In the genomic region with DNA sequence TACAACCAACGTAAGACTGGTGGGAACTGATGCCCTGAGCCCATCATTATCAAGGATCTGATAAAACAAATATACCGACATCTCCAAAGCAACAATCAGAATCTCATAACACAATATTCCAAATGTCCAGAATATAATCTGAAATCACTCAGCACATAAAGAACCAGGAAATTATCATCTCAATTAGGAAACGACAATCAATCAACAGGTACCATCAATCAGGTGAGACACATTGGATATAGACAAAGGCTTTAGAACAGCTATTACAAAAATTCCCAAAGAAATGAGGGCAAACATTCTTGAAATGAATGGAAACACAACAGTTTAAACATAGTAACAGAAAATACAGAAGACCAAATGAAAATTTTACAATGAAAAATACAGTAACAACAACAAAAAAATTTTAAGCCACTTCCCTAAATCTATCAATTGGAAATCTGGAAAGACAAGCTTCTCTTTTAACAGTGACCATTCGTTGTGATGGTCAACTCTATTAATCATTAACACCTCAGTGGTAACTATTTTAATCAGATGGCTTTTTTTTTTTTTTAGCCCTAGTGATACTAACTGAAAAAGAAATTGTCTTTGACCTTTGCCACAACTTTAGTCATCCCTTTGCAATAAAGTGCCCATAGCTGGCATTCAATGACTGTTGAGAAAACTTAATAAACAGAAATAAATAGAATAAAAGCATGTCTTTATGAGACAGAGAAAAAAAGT, we compare ENCODE assay signal across 19 cellular contexts.
A peak's percentile ranks its signal among the peaks of the same experiment; 100 is the strongest.
DNase-seq lines count a peak whose midpoint lies in the region; ATAC-seq, FAIRE-seq and TF ChIP-seq lines count a peak whose summit lies in the region.
"Had no signal": no experiment of that assay in that cellular context is flagged by ENCODE, and none has a peak within 500 bp of the region (broad histone marks: within the 10 kb centered on the region; RNA-seq: fewer than 3 reads in every experiment).

No MANE protein-coding gene starts in this region.

- H3K9me3 Mint-ChIP-seq in Caco-2 (ENCODE audit: unreplicated experiment) (no peaks in the 10 kb centered on the region), HFFc6 (no peaks in the 10 kb centered on the region), neural progenitor cell (no peaks in the 10 kb centered on the region)
- H3K9me3 Mint-ChIP-seq: CD14-positive monocyte had no signal

- H3K9me3 ChIP-seq in Caco-2, result no peaks in the 10 kb centered on the region
- H3K9me3 ChIP-seq in K562 (replicated peaks; ENCODE audit: control insufficient read depth, insufficient read depth, low read depth, low read length), result no peaks in the 10 kb centered on the region
- H3K9me3 ChIP-seq in neural progenitor cell (ENCODE audit: low read depth), result no peaks in the 10 kb centered on the region
- H3K9me3 ChIP-seq in HAP-1, result no peaks in the 10 kb centered on the region
- H3K9me3 ChIP-seq in gastrocnemius medialis, result no peaks in the 10 kb centered on the region

- H3K4me3 ChIP-seq in Caco-2 (ENCODE audit: low read depth, low read length), result no peak overlapping the region
- H3K4me3 ChIP-seq in K562, result no peak overlapping the region
- no peak overlapping the region for H3K4me3 ChIP-seq in neural progenitor cell
- no peak overlapping the region for H3K4me3 ChIP-seq in HAP-1
- no peak overlapping the region for H3K4me3 ChIP-seq in gastrocnemius medialis

- no peak for FAIRE-seq in K562 (lab: Jason Lieb, UNC)
- FAIRE-seq: A204.1 had no signal

- H3K79me2 ChIP-seq in K562 (ENCODE audit: control insufficient read depth, insufficient read depth, low read length) (peaks cover 77% of the 10 kb centered on the region), neural progenitor cell (ENCODE audit: low read depth) (peaks cover 98% of the 10 kb centered on the region)

- TF ChIP-seq CTCF in Caco-2 (IDR thresholded peaks at IDR 0.05; ENCODE audit: insufficient read depth in 1 of 2, low read depth in 1 of 2, low read length in 1 of 2, severe bottlenecking in 1 of 2, unreplicated experiment in 1 of 2), result no peak
- no peak for TF ChIP-seq CTCF in HFFc6 (IDR thresholded peaks at IDR 0.05)
- TF ChIP-seq CTCF in K562 (IDR thresholded peaks at IDR 0.05 in 2 of 3, conservative IDR thresholded peaks at IDR 0.05 in 1 of 3; ENCODE audit: insufficient read depth in 2 of 3, low read depth in 1 of 3, low read length in 3 of 3), result no peak
- TF ChIP-seq CTCF in neural progenitor cell (IDR thresholded peaks at IDR 0.05), result no peak
- no peak for TF ChIP-seq CTCF in gastrocnemius medialis (IDR thresholded peaks at IDR 0.05 in 4 of 5, conservative IDR thresholded peaks at IDR 0.05 in 1 of 5)
- TF ChIP-seq CTCF in GM10248 (IDR thresholded peaks at IDR 0.05; ENCODE audit: control extremely low read depth, extremely low read depth, low read depth, missing control alignments), result no peak

- no peak overlapping the region for H3K27ac ChIP-seq in K562 (ENCODE audit: extremely low read depth, low read depth, low read length)
- H3K27ac ChIP-seq in neural progenitor cell, result peak overlapping the region; percentile 35
- no peak overlapping the region for H3K27ac ChIP-seq in gastrocnemius medialis

- WGBS in K562 (ENCODE audit: insufficient coverage, low coverage, missing lambda C conversion rate), result 47% methylated on average over 4 of the region's 4 CpGs

- in situ Hi-C loops in K562 (cut with MboI), result no loop called here
- in situ Hi-C loops in HAP-1 (cut with MboI; ENCODE audit: low sequenced_read_pairs), result no loop called here
- in situ Hi-C loops in gastrocnemius medialis (cut with MboI; ENCODE audit: low sequenced_read_pairs in 4 of 4), result loop anchor here in 1 of 4 donors (25.0 kb wide), 1 partner anchor 91 kb away; the partner anchor contains the start of gene CHCT1

- no peak for TF ChIP-seq EP300 in K562 (IDR thresholded peaks at IDR 0.05; ENCODE audit: low read length)

- H4K20me1 ChIP-seq in K562 (replicated peaks; ENCODE audit: control insufficient read depth, insufficient read depth, low read length) (peaks cover 7% of the 10 kb centered on the region; the same call in 1 of the 2 replicates), neural progenitor cell (ENCODE audit: low read depth) (peaks cover 23% of the 10 kb centered on the region)

- TF ChIP-seq RAD21 in K562 (CRISPR knock-in tag; conservative IDR thresholded peaks at IDR 0.05 in 1 of 2, IDR thresholded peaks at IDR 0.05 in 1 of 2), result no peak

- intact Hi-C loops in Caco-2 (cut with micrococcal nuclease; ENCODE audit: unreplicated experiment) (loop anchor here (10.0 kb wide), 1 partner anchor 73 kb away; the partner anchor contains the start of gene USP32), K562 (cut with micrococcal nuclease) (no loop called here), gastrocnemius medialis (cut with DNase I; ENCODE audit: low total_unique reads) (no loop called here)

- no peak for ATAC-seq in K562
- no peak for ATAC-seq in gastrocnemius medialis

- DNase-seq in Caco-2 (no peak), HFFc6 (no peak), K562 (ENCODE audit: extremely low read depth in 1 of 4, low spot score in 3 of 4) (no peak), neural progenitor cell (ENCODE audit: low spot score) (no peak), HAP-1 (ENCODE audit: low spot score in 2 of 2) (no peak), gastrocnemius medialis (no peak), NCI-H2081 treated with DMSO at 0.1 percent for 48 hours (lab: John Stamatoyannopoulos, UW) (no peak), GM10248 (ENCODE audit: extremely low spot score) (no peak)
- DNase-seq: COR-L47, DMS79, H7, MM.1S, NCI-H1105, NCI-H187, NCI-H2171, NCI-H510A, SIG-M5 had no signal

- peaks cover 23% of the 10 kb centered on the region for H3K4me1 ChIP-seq in Caco-2
- H3K4me1 ChIP-seq in K562 (replicated peaks in 1 of 2; ENCODE audit: control insufficient read depth in 2 of 2, insufficient read depth in 2 of 2, low read length in 2 of 2), result no peaks in the 10 kb centered on the region
- H3K4me1 ChIP-seq in neural progenitor cell, result peaks cover 3% of the 10 kb centered on the region
- H3K4me1 ChIP-seq in HAP-1, result peaks cover 16% of the 10 kb centered on the region
- peaks cover 19 to 28% of the 10 kb centered on the region in 2 donors for H3K4me1 ChIP-seq in gastrocnemius medialis

- H3K27ac Mint-ChIP-seq in Caco-2 (ENCODE audit: unreplicated experiment) (peak overlapping the region; percentile 16), HFFc6 (peak overlapping the region; percentile 33; the same call in 1 of the 2 replicates), neural progenitor cell (no peak overlapping the region)

- H3K36me3 ChIP-seq in Caco-2 (ENCODE audit: control insufficient read depth, insufficient read depth, low read length) (no peaks in the 10 kb centered on the region), K562 (ENCODE audit: control insufficient read depth, insufficient read depth, low read length) (no peaks in the 10 kb centered on the region), neural progenitor cell (no peaks in the 10 kb centered on the region), HAP-1 (replicated peaks) (no peaks in the 10 kb centered on the region), gastrocnemius medialis (no peaks in the 10 kb centered on the region)

- CTCF ChIA-PET in Caco-2 (lab: Charles Lee), result interaction anchor here (0.9 kb wide), 1 partner anchor 90 kb away, joined by 4 read pairs; no protein-coding TSS in a partner anchor
- CTCF ChIA-PET in K562 (lab: Yijun Ruan, JAX; ENCODE audit: low intra/inter-chr PET ratio), result no interaction called here
- CTCF ChIA-PET in GM10248 (lab: Yijun Ruan, JAX), result interaction anchor here (0.7 kb wide), 1 partner anchor 31 kb away, joined by 3 read pairs; no protein-coding TSS in a partner anchor

- H3K4me1 Mint-ChIP-seq in Caco-2 (ENCODE audit: low read depth, unreplicated experiment) (peaks cover 8% of the 10 kb centered on the region), HFFc6 (ENCODE audit: low read depth) (peaks cover 11% of the 10 kb centered on the region), neural progenitor cell (peaks cover 3% of the 10 kb centered on the region)

- H3K9ac ChIP-seq in K562 (ENCODE audit: insufficient read depth in 1 of 2, low read depth in 2 of 2, low read length in 2 of 2), result no peak overlapping the region
- H3K9ac ChIP-seq in neural progenitor cell, result no peak overlapping the region

- H2AFZ ChIP-seq in K562 (ENCODE audit: low read depth, low read length) (no peak overlapping the region), neural progenitor cell (replicated peaks) (no peak overlapping the region)

- no peaks in the 10 kb centered on the region for H3K9me1 ChIP-seq in K562 (ENCODE audit: control insufficient read depth, insufficient read depth, low read length)

- POLR2A ChIA-PET in Caco-2 (lab: Charles Lee), result interaction anchor here (0.7 kb wide), 1 partner anchor 1620 kb away, joined by 7 read pairs; no protein-coding TSS in a partner anchor
- POLR2A ChIA-PET in K562 (lab: Yijun Ruan, JAX), result interaction anchor here (0.8 to 1.0 kb wide), 2 partner anchors 11 to 117 kb away, joined by 4 to 6 read pairs; no protein-coding TSS in a partner anchor
- POLR2A ChIA-PET in GM10248 (lab: Yijun Ruan, JAX), result no interaction called here

- no peak for TF ChIP-seq POLR2A in K562 (conservative IDR thresholded peaks at IDR 0.05)
- TF ChIP-seq POLR2A in gastrocnemius medialis (IDR thresholded peaks at IDR 0.05), result no peak

- H3K4me3 Mint-ChIP-seq in Caco-2 (ENCODE audit: unreplicated experiment) (peak overlapping the region; percentile 41), HFFc6 (no peak overlapping the region), neural progenitor cell (no peak overlapping the region)
- H3K4me3 Mint-ChIP-seq: CD14-positive monocyte had no signal

- H3F3A ChIP-seq in neural progenitor cell (ENCODE audit: low read depth), result no peaks in the 10 kb centered on the region

- H3K36me3 Mint-ChIP-seq in Caco-2 (ENCODE audit: insufficient read depth, unreplicated experiment), result no peaks in the 10 kb centered on the region
- H3K36me3 Mint-ChIP-seq in HFFc6 (ENCODE audit: low read depth), result no peaks in the 10 kb centered on the region
- H3K36me3 Mint-ChIP-seq in neural progenitor cell, result no peaks in the 10 kb centered on the region

- BruUV-seq in Caco-2 (replicated peaks; lab: Mats Ljungman, UMichigan), result no TSS peak
- BruUV-seq in K562 (replicated peaks; lab: Mats Ljungman, UMichigan), result no TSS peak

- H3K4me2 ChIP-seq in K562 (ENCODE audit: insufficient read depth, low read length) (no peak overlapping the region), neural progenitor cell (no peak overlapping the region)

- no peaks in the 10 kb centered on the region for H3K27me3 Mint-ChIP-seq in Caco-2 (ENCODE audit: insufficient read depth, unreplicated experiment)
- no peaks in the 10 kb centered on the region for H3K27me3 Mint-ChIP-seq in HFFc6 (ENCODE audit: insufficient read depth)
- H3K27me3 Mint-ChIP-seq in neural progenitor cell (ENCODE audit: insufficient read depth, low read depth), result no peaks in the 10 kb centered on the region

- no peaks in the 10 kb centered on the region for H3K27me3 ChIP-seq in Caco-2 (replicated peaks; ENCODE audit: control insufficient read depth, insufficient read depth, low read length)
- no peaks in the 10 kb centered on the region for H3K27me3 ChIP-seq in K562 (ENCODE audit: control insufficient read depth in 2 of 2, insufficient read depth in 2 of 2, low read length in 2 of 2)
- no peaks in the 10 kb centered on the region for H3K27me3 ChIP-seq in neural progenitor cell
- no peaks in the 10 kb centered on the region for H3K27me3 ChIP-seq in HAP-1 (ENCODE audit: low read depth)
- no peaks in the 10 kb centered on the region for H3K27me3 ChIP-seq in gastrocnemius medialis

TF ChIP-seq in K562, 482 proteins besides CTCF, POLR2A, EP300 and RAD21 (continues in another document):
- TF ChIP-seq MEIS2 (IDR thresholded peaks at IDR 0.05; ENCODE audit: partially characterized antibody), result peak; percentile 50
